In the genomic region with DNA sequence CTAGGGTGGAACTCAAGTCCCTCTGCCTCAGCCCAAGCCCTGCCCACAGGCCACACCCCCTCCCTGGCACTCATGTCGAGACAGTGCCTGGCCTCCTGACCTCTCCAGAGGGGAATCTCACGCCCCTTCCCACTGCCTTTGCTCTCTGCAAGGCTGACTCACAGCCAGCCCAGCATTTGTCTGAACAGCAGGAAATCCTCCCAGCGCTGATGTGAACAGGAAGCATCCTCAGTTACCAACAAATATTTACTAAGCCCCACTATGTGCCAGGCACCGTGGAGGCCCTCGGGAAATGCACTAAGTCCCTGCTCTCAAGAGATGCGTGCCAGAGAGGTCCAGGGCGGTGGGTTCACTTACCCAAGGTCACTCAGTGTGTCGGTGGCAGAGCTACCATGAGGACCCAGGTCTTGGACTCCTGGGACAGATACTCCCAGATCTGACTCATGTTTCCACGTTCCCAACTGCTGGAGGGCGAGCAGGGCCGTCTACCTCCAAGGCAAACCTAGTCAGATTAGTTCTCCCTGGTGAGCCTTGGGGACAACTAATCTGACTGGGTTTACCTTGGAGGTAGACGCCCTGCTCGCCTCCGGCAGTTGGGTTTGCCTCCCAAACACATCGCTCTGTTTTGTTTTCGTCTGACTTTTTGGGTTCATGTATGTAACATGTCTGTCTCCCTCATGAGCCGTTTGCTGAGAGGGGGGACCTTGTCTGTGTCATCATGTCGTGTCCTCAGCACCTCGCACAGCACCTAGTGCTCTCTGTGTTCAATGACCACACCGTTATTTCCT, we compare ENCODE assay signal across 8 cellular contexts. TPM values are rescaled to one million over a fixed set of nuclear protein-coding genes. Genes with fewer than 3 reads are reported as not detected.
DNase-seq lines count a peak whose midpoint lies in the region; ATAC-seq, FAIRE-seq and TF ChIP-seq lines count a peak whose summit lies in the region.

No MANE protein-coding gene starts in this region.

- no peaks in the 10 kb centered on the region for H3K27me3 Mint-ChIP-seq in T-cell

- H3K4me3 Mint-ChIP-seq in T-cell, result peak overlapping the region; percentile 28 to 86 (median 44)

- H3K27ac ChIP-seq in HEK293 (ENCODE audit: extremely low read depth, low read depth, low read length) (no peak overlapping the region), subcutaneous abdominal adipose tissue (ENCODE audit: low read depth, low read length) (peak overlapping the region; percentile 83)

- DNase-seq in T-cell (peak in 31 of 34 experiments; percentile 12 to 72 (median 42)), bronchial epithelial cell (ENCODE audit: low read depth) (peak; percentile 95), left lobe of liver (ENCODE audit: low spot score) (peak; percentile 51), 8988T (no peak)

- no peaks in the 10 kb centered on the region for H3K9me3 Mint-ChIP-seq in T-cell

- no peaks in the 10 kb centered on the region for H3K27me3 ChIP-seq in bronchial epithelial cell (ENCODE audit: control insufficient read depth, insufficient read depth, low read length)
- no peaks in the 10 kb centered on the region for H3K27me3 ChIP-seq in subcutaneous abdominal adipose tissue (ENCODE audit: control insufficient read depth in 5 of 5, insufficient read depth in 4 of 5, low read length in 5 of 5)

- H3K4me1 ChIP-seq in HEK293 (ENCODE audit: control insufficient read depth, insufficient read depth, low read length) (peaks cover 6% of the 10 kb centered on the region), subcutaneous abdominal adipose tissue (ENCODE audit: control insufficient read depth in 5 of 5, insufficient read depth in 5 of 5, low read length in 5 of 5) (peaks cover 29 to 64% (median 56%) of the 10 kb centered on the region in 5 donors)

- peaks cover 12% of the 10 kb centered on the region for H3K36me3 Mint-ChIP-seq in T-cell

- no peak for FAIRE-seq in bronchial epithelial cell (lab: Jason Lieb, UNC)

- H3K36me3 ChIP-seq in HEK293 (ENCODE audit: control insufficient read depth in 2 of 2, insufficient read depth in 1 of 2, low read length in 2 of 2), result peaks cover 0 to 3% of the 10 kb centered on the region in 2 experiments; a peak in 1 of 3 replicates
- H3K36me3 ChIP-seq in bronchial epithelial cell (ENCODE audit: control insufficient read depth, insufficient read depth, low read length), result no peaks in the 10 kb centered on the region
- H3K36me3 ChIP-seq in subcutaneous abdominal adipose tissue (ENCODE audit: control insufficient read depth in 5 of 5, insufficient read depth in 5 of 5, low read length in 5 of 5), result peaks cover 0 to 3% (median 3%) of the 10 kb centered on the region in 5 donors

- no peak overlapping the region for H3K4me3 ChIP-seq in HEK293 (ENCODE audit: low read depth, low read length)
- H3K4me3 ChIP-seq in bronchial epithelial cell (ENCODE audit: low read depth, low read length), result no peak overlapping the region
- no peak overlapping the region for H3K4me3 ChIP-seq in subcutaneous abdominal adipose tissue (ENCODE audit: low read depth in 1 of 5, low read length in 5 of 5)

- ATAC-seq in T-cell (replicated peaks in 1 of 4) (peak; percentile 41 to 54 (median 44)), left lobe of liver (peak; percentile 30), GM21390 (IDR thresholded peaks at IDR 0.05; ENCODE audit: unreplicated experiment) (no peak), GM18870 (IDR thresholded peaks at IDR 0.05; ENCODE audit: unreplicated experiment) (no peak)

- H3K27ac Mint-ChIP-seq in T-cell, result peak overlapping the region; percentile 94 to 99

- TF ChIP-seq CTCF in HEK293 (tag by site-specific recombination; IDR thresholded peaks at IDR 0.05) (no peak), bronchial epithelial cell (IDR thresholded peaks at IDR 0.05; ENCODE audit: insufficient read depth, low read length, severe bottlenecking) (no peak)

- peaks cover 74 to 89% (median 88%) of the 10 kb centered on the region in 3 donors for H3K4me1 Mint-ChIP-seq in T-cell

- H3K9ac ChIP-seq in subcutaneous abdominal adipose tissue (ENCODE audit: low read length in 5 of 5), result peak overlapping the region in 1 of 5 donors; percentile 68

- POLR2A ChIA-PET in HEK293 (lab: Yijun Ruan, JAX) (interaction anchor here (1.1 to 2.0 kb wide), 2 partner anchors 8 to 104 kb away, joined by 3 to 10 read pairs; a partner anchor contains a TSS), T-cell (lab: Charles Lee) (interaction anchor here in 1 of 2 donors (1.0 kb wide), 1 partner anchor 123 kb away, joined by 3 read pairs; no protein-coding TSS in a partner anchor)

- no peaks in the 10 kb centered on the region for H3K9me3 ChIP-seq in HEK293 (ENCODE audit: control insufficient read depth, insufficient read depth, low read depth, low read length)
- H3K9me3 ChIP-seq in subcutaneous abdominal adipose tissue (ENCODE audit: control insufficient read depth in 5 of 5, low read length in 5 of 5), result peaks cover 0 to 4% (median 4%) of the 10 kb centered on the region in 5 donors

- CTCF ChIA-PET in HEK293 (lab: Yijun Ruan, JAX), result interaction anchor here (0.6 to 0.8 kb wide), 2 partner anchors 41 to 153 kb away, joined by 4 to 5 read pairs; no protein-coding TSS in a partner anchor
- CTCF ChIA-PET in T-cell (lab: Charles Lee), result interaction anchor here (0.5 to 1.3 kb wide), 6 partner anchors 9 to 426 kb away, joined by 3 to 6 read pairs (median 4); no protein-coding TSS in a partner anchor

TF ChIP-seq in HEK293, 187 proteins besides CTCF, POLR2A, EP300 and RAD21 (continues in another document):
- 0 out of 2 replicates have a peak, but pooled peaks have one; percentile 18 for TF ChIP-seq ZNF600 (tag by site-specific recombination; IDR thresholded peaks at IDR 0.05)
- no peak for TF ChIP-seq GLIS2 (tag by site-specific recombination; IDR thresholded peaks at IDR 0.05)
- TF ChIP-seq, protein P1, sequence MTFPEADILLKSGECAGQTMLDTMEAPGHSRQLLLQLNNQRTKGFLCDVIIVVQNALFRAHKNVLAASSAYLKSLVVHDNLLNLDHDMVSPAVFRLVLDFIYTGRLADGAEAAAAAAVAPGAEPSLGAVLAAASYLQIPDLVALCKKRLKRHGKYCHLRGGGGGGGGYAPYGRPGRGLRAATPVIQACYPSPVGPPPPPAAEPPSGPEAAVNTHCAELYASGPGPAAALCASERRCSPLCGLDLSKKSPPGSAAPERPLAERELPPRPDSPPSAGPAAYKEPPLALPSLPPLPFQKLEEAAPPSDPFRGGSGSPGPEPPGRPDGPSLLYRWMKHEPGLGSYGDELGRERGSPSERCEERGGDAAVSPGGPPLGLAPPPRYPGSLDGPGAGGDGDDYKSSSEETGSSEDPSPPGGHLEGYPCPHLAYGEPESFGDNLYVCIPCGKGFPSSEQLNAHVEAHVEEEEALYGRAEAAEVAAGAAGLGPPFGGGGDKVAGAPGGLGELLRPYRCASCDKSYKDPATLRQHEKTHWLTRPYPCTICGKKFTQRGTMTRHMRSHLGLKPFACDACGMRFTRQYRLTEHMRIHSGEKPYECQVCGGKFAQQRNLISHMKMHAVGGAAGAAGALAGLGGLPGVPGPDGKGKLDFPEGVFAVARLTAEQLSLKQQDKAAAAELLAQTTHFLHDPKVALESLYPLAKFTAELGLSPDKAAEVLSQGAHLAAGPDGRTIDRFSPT (tag by site-specific recombination; IDR thresholded peaks at IDR 0.05), result no peak
- TF ChIP-seq ZNF174 (tag by site-specific recombination; IDR thresholded peaks at IDR 0.05), result no peak
- TF ChIP-seq, protein P2, sequence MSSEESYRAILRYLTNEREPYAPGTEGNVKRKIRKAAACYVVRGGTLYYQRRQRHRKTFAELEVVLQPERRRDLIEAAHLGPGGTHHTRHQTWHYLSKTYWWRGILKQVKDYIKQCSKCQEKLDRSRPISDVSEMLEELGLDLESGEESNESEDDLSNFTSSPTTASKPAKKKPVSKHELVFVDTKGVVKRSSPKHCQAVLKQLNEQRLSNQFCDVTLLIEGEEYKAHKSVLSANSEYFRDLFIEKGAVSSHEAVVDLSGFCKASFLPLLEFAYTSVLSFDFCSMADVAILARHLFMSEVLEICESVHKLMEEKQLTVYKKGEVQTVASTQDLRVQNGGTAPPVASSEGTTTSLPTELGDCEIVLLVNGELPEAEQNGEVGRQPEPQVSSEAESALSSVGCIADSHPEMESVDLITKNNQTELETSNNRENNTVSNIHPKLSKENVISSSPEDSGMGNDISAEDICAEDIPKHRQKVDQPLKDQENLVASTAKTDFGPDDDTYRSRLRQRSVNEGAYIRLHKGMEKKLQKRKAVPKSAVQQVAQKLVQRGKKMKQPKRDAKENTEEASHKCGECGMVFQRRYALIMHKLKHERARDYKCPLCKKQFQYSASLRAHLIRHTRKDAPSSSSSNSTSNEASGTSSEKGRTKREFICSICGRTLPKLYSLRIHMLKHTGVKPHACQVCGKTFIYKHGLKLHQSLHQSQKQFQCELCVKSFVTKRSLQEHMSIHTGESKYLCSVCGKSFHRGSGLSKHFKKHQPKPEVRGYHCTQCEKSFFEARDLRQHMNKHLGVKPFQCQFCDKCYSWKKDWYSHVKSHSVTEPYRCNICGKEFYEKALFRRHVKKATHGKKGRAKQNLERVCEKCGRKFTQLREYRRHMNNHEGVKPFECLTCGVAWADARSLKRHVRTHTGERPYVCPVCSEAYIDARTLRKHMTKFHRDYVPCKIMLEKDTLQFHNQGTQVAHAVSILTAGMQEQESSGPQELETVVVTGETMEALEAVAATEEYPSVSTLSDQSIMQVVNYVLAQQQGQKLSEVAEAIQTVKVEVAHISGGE (tag by site-specific recombination; conservative IDR thresholded peaks at IDR 0.05; ENCODE audit: low read depth), result no peak
- peak; percentile 59 for TF ChIP-seq ZIC2 (tag by site-specific recombination; IDR thresholded peaks at IDR 0.05)
- TF ChIP-seq, protein P3, sequence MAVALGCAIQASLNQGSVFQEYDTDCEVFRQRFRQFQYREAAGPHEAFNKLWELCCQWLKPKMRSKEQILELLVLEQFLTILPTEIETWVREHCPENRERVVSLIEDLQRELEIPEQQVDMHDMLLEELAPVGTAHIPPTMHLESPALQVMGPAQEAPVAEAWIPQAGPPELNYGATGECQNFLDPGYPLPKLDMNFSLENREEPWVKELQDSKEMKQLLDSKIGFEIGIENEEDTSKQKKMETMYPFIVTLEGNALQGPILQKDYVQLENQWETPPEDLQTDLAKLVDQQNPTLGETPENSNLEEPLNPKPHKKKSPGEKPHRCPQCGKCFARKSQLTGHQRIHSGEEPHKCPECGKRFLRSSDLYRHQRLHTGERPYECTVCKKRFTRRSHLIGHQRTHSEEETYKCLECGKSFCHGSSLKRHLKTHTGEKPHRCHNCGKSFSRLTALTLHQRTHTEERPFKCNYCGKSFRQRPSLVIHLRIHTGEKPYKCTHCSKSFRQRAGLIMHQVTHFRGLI (tag by site-specific recombination; IDR thresholded peaks at IDR 0.05), result no peak
- no peak for TF ChIP-seq ZNF311 (tag by site-specific recombination; IDR thresholded peaks at IDR 0.05; ENCODE audit: borderline replicate concordance)

RNA-seq across cellular contexts. Expression of a gene that starts 7.7 kb away (rescaled TPM):
- 10 to 100 TPM; 21.9 to 42.1 (median 33.3) TPM for total RNA-seq in T-cell
- total RNA-seq in bronchial epithelial cell, result 8.7 and 12.6 TPM in 2 replicates
- total RNA-seq in left lobe of liver, result 3.7 TPM

Comparison
In these comparisons a context has a peak if more than half of its experiments do, and no peak if none do; other contexts are left out.
1. ATAC-seq: peak in T-cell (4 of 4) and left lobe of liver (single experiment); none in GM21390 (single experiment) and GM18870 (single experiment).